1 cellular context compared by ENCODE assay signal in the genomic region with DNA sequence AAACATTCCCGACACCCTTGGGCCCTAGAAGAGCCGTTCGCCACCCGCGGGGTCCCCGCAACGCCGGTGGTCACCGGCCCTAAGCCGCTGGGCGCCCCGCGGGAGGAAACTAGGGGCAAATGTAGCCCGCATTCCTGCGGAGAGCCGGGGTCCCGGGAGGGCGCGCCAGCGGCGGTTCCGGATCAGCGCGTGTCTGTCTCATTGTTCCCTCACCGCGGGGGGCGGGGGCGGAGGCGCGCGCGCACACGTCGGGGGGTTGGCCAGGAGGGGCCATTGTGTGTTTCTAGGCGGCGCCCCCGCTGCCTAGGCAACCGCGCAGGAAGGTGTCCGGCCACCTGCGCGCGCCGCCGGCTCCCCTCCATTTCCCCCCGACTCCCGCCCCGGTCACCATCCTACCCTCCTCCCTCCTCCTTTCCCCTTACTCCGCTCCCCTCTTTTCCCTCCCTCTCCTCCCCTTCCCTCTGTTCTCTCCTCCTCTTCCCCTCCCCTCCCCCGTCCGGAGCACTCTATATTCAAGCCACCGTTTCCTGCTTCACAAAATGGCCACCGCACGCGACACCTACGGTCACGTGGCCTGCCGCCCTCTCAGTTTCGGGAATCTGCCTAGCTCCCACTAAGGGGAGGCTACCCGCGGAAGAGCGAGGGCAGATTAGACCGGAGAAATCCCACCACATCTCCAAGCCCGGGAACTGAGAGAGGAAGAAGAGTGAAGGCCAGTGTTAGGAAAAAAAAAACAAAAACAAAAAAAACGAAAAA.
TF ChIP-seq lines count a peak whose summit lies in the region.

No MANE protein-coding gene starts in this region.

TF ChIP-seq in GM12878, 131 proteins besides CTCF, POLR2A, EP300 and RAD21 (continued from another document and continues in another):
- TF ChIP-seq, protein P1, sequence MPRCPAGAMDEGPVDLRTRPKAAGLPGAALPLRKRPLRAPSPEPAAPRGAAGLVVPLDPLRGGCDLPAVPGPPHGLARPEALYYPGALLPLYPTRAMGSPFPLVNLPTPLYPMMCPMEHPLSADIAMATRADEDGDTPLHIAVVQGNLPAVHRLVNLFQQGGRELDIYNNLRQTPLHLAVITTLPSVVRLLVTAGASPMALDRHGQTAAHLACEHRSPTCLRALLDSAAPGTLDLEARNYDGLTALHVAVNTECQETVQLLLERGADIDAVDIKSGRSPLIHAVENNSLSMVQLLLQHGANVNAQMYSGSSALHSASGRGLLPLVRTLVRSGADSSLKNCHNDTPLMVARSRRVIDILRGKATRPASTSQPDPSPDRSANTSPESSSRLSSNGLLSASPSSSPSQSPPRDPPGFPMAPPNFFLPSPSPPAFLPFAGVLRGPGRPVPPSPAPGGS (IDR thresholded peaks at IDR 0.05; ENCODE audit: borderline replicate concordance, insufficient read depth, low read depth, low read length, poor library complexity, severe bottlenecking): peak; percentile 11
- TF ChIP-seq BHLHE40 (IDR thresholded peaks at IDR 0.05; ENCODE audit: borderline replicate concordance in 1 of 2, low read depth in 2 of 2, low read length in 1 of 2): peak; percentile 99 to 100
- TF ChIP-seq KLF5 (IDR thresholded peaks at IDR 0.05; ENCODE audit: partially characterized antibody): peak; percentile 25
- TF ChIP-seq MYC (IDR thresholded peaks at IDR 0.05; ENCODE audit: insufficient read depth, insufficient read length, insufficient replicate concordance, low read length, severe bottlenecking): peak; percentile 46
- no peak for TF ChIP-seq ZSCAN29 (IDR thresholded peaks at IDR 0.05)
- 0 out of 2 replicates have a peak, but pooled peaks have one; percentile 5 for TF ChIP-seq TCF12 (IDR thresholded peaks at IDR 0.05; ENCODE audit: low read depth, low read length)
- no peak for TF ChIP-seq SIX5 (IDR thresholded peaks at IDR 0.05; ENCODE audit: low read depth, low read length, severe bottlenecking)
- TF ChIP-seq CBX5 (IDR thresholded peaks at IDR 0.05; ENCODE audit: low read depth): no peak
- no peak for TF ChIP-seq HDAC2 (IDR thresholded peaks at IDR 0.05)
- peak; percentile 71; the same call in 1 of the 2 replicates for TF ChIP-seq DPF2 (IDR thresholded peaks at IDR 0.05)
- no peak for TF ChIP-seq SPI1 (IDR thresholded peaks at IDR 0.05; ENCODE audit: borderline replicate concordance, insufficient read depth, low read depth, low read length)
- no peak for TF ChIP-seq NR2C2 (IDR thresholded peaks at IDR 0.05; ENCODE audit: borderline replicate concordance, control insufficient read depth, insufficient read length, low read depth)
- peak; percentile 59 for TF ChIP-seq MTA2 (IDR thresholded peaks at IDR 0.05; ENCODE audit: low read depth)
- TF ChIP-seq MEF2A (IDR thresholded peaks at IDR 0.05; ENCODE audit: insufficient read depth, low read depth, low read length): 0 out of 2 replicates have a peak, but pooled peaks have one; percentile 42
- TF ChIP-seq ZZZ3 (IDR thresholded peaks at IDR 0.05; ENCODE audit: control insufficient read depth, insufficient read length, low read depth): no peak
- peak; percentile 92 for TF ChIP-seq IKZF1 (conservative IDR thresholded peaks at IDR 0.05)
- peak; percentile 95 for TF ChIP-seq BMI1 (IDR thresholded peaks at IDR 0.05; ENCODE audit: borderline replicate concordance)
- TF ChIP-seq SRF (IDR thresholded peaks at IDR 0.05; ENCODE audit: low read depth in 2 of 2, low read length in 2 of 2): no peak
- TF ChIP-seq PKNOX1 (IDR thresholded peaks at IDR 0.05): peak; percentile 81
- no peak for TF ChIP-seq EZH2 (IDR thresholded peaks at IDR 0.05; ENCODE audit: borderline replicate concordance, control insufficient read depth, low read depth, low read length)
- no peak for TF ChIP-seq ZNF24 (IDR thresholded peaks at IDR 0.05)
- TF ChIP-seq CHD1 (IDR thresholded peaks at IDR 0.05; ENCODE audit: low read depth, low read length): peak; percentile 93
- TF ChIP-seq, protein P2, sequence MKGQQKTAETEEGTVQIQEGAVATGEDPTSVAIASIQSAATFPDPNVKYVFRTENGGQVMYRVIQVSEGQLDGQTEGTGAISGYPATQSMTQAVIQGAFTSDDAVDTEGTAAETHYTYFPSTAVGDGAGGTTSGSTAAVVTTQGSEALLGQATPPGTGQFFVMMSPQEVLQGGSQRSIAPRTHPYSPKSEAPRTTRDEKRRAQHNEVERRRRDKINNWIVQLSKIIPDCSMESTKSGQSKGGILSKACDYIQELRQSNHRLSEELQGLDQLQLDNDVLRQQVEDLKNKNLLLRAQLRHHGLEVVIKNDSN (IDR thresholded peaks at IDR 0.05; ENCODE audit: borderline replicate concordance, extremely low read length, insufficient read depth, low read depth, low read length): peak; percentile 94
- TF ChIP-seq, protein P3, sequence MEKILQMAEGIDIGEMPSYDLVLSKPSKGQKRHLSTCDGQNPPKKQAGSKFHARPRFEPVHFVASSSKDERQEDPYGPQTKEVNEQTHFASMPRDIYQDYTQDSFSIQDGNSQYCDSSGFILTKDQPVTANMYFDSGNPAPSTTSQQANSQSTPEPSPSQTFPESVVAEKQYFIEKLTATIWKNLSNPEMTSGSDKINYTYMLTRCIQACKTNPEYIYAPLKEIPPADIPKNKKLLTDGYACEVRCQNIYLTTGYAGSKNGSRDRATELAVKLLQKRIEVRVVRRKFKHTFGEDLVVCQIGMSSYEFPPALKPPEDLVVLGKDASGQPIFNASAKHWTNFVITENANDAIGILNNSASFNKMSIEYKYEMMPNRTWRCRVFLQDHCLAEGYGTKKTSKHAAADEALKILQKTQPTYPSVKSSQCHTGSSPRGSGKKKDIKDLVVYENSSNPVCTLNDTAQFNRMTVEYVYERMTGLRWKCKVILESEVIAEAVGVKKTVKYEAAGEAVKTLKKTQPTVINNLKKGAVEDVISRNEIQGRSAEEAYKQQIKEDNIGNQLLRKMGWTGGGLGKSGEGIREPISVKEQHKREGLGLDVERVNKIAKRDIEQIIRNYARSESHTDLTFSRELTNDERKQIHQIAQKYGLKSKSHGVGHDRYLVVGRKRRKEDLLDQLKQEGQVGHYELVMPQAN (conservative IDR thresholded peaks at IDR 0.05): peak; percentile 46; the same call in 1 of the 2 replicates
- no peak for TF ChIP-seq KAT2A (conservative IDR thresholded peaks at IDR 0.05; ENCODE audit: control insufficient read depth, low read depth, low read length)
- no peak for TF ChIP-seq FOXM1 (IDR thresholded peaks at IDR 0.05; ENCODE audit: low read depth, low read length)
- peak; percentile 10 for TF ChIP-seq SMAD1 (IDR thresholded peaks at IDR 0.05; ENCODE audit: low read depth, partially characterized antibody)
- TF ChIP-seq TARDBP (IDR thresholded peaks at IDR 0.05; ENCODE audit: borderline replicate concordance): 0 out of 2 replicates have a peak, but pooled peaks have one; percentile 37
- TF ChIP-seq NR2F1 (conservative IDR thresholded peaks at IDR 0.05): peak; percentile 68
- TF ChIP-seq IRF3 (IDR thresholded peaks at IDR 0.05): no peak
- peak; percentile 67; the same call in 1 of the 2 replicates for TF ChIP-seq SIN3A (IDR thresholded peaks at IDR 0.05; ENCODE audit: low read depth, low read length)
- no peak for TF ChIP-seq FOS (IDR thresholded peaks at IDR 0.05; ENCODE audit: borderline replicate concordance, extremely low read depth, insufficient read length)
- peak; percentile 80; the same call in 1 of the 2 replicates for TF ChIP-seq ZNF207 (IDR thresholded peaks at IDR 0.05; ENCODE audit: borderline replicate concordance)
- 0 out of 2 replicates have a peak, but pooled peaks have one; percentile 4 for TF ChIP-seq TCF3 (IDR thresholded peaks at IDR 0.05; ENCODE audit: borderline replicate concordance, insufficient read depth, low read depth, low read length)
- TF ChIP-seq, protein P4, sequence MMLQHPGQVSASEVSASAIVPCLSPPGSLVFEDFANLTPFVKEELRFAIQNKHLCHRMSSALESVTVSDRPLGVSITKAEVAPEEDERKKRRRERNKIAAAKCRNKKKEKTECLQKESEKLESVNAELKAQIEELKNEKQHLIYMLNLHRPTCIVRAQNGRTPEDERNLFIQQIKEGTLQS (IDR thresholded peaks at IDR 0.05; ENCODE audit: borderline replicate concordance, extremely low read depth, low read depth, low read length): peak; percentile 67; the same call in 1 of the 2 replicates
- TF ChIP-seq RB1 (IDR thresholded peaks at IDR 0.05; ENCODE audit: borderline replicate concordance): no peak; the same call in 1 of the 2 replicates
- peak; percentile 40 for TF ChIP-seq LARP7 (IDR thresholded peaks at IDR 0.05)
- peak; percentile 46 for TF ChIP-seq CREM (IDR thresholded peaks at IDR 0.05; ENCODE audit: low read depth)
- TF ChIP-seq, protein P5, sequence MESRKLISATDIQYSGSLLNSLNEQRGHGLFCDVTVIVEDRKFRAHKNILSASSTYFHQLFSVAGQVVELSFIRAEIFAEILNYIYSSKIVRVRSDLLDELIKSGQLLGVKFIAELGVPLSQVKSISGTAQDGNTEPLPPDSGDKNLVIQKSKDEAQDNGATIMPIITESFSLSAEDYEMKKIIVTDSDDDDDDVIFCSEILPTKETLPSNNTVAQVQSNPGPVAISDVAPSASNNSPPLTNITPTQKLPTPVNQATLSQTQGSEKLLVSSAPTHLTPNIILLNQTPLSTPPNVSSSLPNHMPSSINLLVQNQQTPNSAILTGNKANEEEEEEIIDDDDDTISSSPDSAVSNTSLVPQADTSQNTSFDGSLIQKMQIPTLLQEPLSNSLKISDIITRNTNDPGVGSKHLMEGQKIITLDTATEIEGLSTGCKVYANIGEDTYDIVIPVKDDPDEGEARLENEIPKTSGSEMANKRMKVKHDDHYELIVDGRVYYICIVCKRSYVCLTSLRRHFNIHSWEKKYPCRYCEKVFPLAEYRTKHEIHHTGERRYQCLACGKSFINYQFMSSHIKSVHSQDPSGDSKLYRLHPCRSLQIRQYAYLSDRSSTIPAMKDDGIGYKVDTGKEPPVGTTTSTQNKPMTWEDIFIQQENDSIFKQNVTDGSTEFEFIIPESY (IDR thresholded peaks at IDR 0.05): peak; percentile 48; the same call in 1 of the 2 replicates
- TF ChIP-seq, protein P6, sequence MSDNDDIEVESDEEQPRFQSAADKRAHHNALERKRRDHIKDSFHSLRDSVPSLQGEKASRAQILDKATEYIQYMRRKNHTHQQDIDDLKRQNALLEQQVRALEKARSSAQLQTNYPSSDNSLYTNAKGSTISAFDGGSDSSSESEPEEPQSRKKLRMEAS (IDR thresholded peaks at IDR 0.05; ENCODE audit: low read depth, low read length): peak; percentile 96
- TF ChIP-seq ESRRA (IDR thresholded peaks at IDR 0.05; ENCODE audit: low read length): peak; percentile 48; the same call in 1 of the 2 replicates
- no peak for TF ChIP-seq YBX1 (IDR thresholded peaks at IDR 0.05)
- peak; percentile 87; the same call in 1 of the 2 replicates for TF ChIP-seq PAX5 (IDR thresholded peaks at IDR 0.05; ENCODE audit: borderline replicate concordance, low read depth, low read length)
- TF ChIP-seq BACH1 (IDR thresholded peaks at IDR 0.05; ENCODE audit: borderline replicate concordance): 0 out of 2 replicates have a peak, but pooled peaks have one; percentile 45
- TF ChIP-seq RAD51 (IDR thresholded peaks at IDR 0.05): peak; percentile 97
- TF ChIP-seq TBL1XR1 (IDR thresholded peaks at IDR 0.05; ENCODE audit: low read depth, low read length): no peak; the same call in 1 of the 2 replicates
- TF ChIP-seq, protein P7, sequence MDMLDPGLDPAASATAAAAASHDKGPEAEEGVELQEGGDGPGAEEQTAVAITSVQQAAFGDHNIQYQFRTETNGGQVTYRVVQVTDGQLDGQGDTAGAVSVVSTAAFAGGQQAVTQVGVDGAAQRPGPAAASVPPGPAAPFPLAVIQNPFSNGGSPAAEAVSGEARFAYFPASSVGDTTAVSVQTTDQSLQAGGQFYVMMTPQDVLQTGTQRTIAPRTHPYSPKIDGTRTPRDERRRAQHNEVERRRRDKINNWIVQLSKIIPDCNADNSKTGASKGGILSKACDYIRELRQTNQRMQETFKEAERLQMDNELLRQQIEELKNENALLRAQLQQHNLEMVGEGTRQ (IDR thresholded peaks at IDR 0.05; ENCODE audit: borderline replicate concordance, low read depth, low read length): peak; percentile 86
- TF ChIP-seq GABPA (IDR thresholded peaks at IDR 0.05; ENCODE audit: low read depth): no peak
- no peak for TF ChIP-seq ZNF384 (IDR thresholded peaks at IDR 0.05; ENCODE audit: borderline replicate concordance, low read depth, low read length)
- TF ChIP-seq SMARCA5 (IDR thresholded peaks at IDR 0.05): 0 out of 2 replicates have a peak, but pooled peaks have one; percentile 62
- TF ChIP-seq FOXK2 (IDR thresholded peaks at IDR 0.05): no peak
- TF ChIP-seq SMAD5 (IDR thresholded peaks at IDR 0.05; ENCODE audit: low read depth): no peak
- peak; percentile 97 for TF ChIP-seq YY1 (IDR thresholded peaks at IDR 0.05; ENCODE audit: low read depth, low read length)
- no peak for TF ChIP-seq HDAC6 (IDR thresholded peaks at IDR 0.05; ENCODE audit: unreplicated experiment)
- no peak for TF ChIP-seq SUZ12 (IDR thresholded peaks at IDR 0.05; ENCODE audit: unreplicated experiment)
- TF ChIP-seq IKZF2 (IDR thresholded peaks at IDR 0.05): peak; percentile 87 to 95
- TF ChIP-seq HDGF (IDR thresholded peaks at IDR 0.05): peak; percentile 98
- TF ChIP-seq RFX5 (IDR thresholded peaks at IDR 0.05; ENCODE audit: low read depth, low read length): peak; percentile 54; the same call in 1 of the 2 replicates
- TF ChIP-seq, protein P8, sequence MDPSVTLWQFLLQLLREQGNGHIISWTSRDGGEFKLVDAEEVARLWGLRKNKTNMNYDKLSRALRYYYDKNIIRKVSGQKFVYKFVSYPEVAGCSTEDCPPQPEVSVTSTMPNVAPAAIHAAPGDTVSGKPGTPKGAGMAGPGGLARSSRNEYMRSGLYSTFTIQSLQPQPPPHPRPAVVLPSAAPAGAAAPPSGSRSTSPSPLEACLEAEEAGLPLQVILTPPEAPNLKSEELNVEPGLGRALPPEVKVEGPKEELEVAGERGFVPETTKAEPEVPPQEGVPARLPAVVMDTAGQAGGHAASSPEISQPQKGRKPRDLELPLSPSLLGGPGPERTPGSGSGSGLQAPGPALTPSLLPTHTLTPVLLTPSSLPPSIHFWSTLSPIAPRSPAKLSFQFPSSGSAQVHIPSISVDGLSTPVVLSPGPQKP (IDR thresholded peaks at IDR 0.05; ENCODE audit: low read depth, low read length): peak; percentile 47; the same call in 1 of the 2 replicates
- TF ChIP-seq BCL11A (IDR thresholded peaks at IDR 0.05; ENCODE audit: low read depth, low read length): no peak
